12 cellular contexts compared by ENCODE assay signal in genomic region chr22:45976351-45977002, GRCh38. TPM values are rescaled to one million over a fixed set of nuclear protein-coding genes. Genes with fewer than 3 reads are reported as not detected.
DNase-seq lines count a peak whose midpoint lies in the region; ATAC-seq and TF ChIP-seq lines count a peak whose summit lies in the region.
"Had no signal": no experiment of that assay in that cellular context is flagged by ENCODE, and none has a peak within 500 bp of the region (broad histone marks: within the 10 kb centered on the region; RNA-seq: fewer than 3 reads in every experiment).

No MANE protein-coding gene starts in this region.

- H3K27me3 ChIP-seq in ascending aorta (peaks cover 36% of the 10 kb centered on the region), kidney epithelial cell (ENCODE audit: control insufficient read depth, insufficient read depth, low read length) (peaks cover 13% of the 10 kb centered on the region), thoracic aorta (replicated peaks; ENCODE audit: insufficient read depth) (peaks cover 12% of the 10 kb centered on the region)

- peaks cover 45% of the 10 kb centered on the region for H3K27me3 Mint-ChIP-seq in activated T-cell treated with anti-CD3 and anti-CD28 coated beads, Interleukin-2, amount 50 U/mL, for 24 hours

- H3K27ac ChIP-seq in ascending aorta (no peak overlapping the region), thoracic aorta (no peak overlapping the region)

- H3K9me3 ChIP-seq in ascending aorta (no peaks in the 10 kb centered on the region), thoracic aorta (no peaks in the 10 kb centered on the region)

- no peaks in the 10 kb centered on the region for H3K9me3 Mint-ChIP-seq in activated T-cell treated with anti-CD3 and anti-CD28 coated beads, Interleukin-2, amount 50 U/mL, for 24 hours
- H3K9me3 Mint-ChIP-seq: CD4-positive, alpha-beta T cell; HFFc6 had no signal

- peaks cover 10% of the 10 kb centered on the region for H3K4me1 Mint-ChIP-seq in activated T-cell treated with anti-CD3 and anti-CD28 coated beads, Interleukin-2, amount 50 U/mL, for 24 hours (ENCODE audit: low read depth)

- peak overlapping the region; percentile 33 to 46 for H3K4me3 ChIP-seq in ascending aorta
- peak overlapping the region; percentile 50 for H3K4me3 ChIP-seq in kidney epithelial cell (ENCODE audit: low read depth, low read length)
- H3K4me3 ChIP-seq in thoracic aorta, result peak overlapping the region; percentile 62

- ATAC-seq in thoracic aorta (ENCODE audit: insufficient number of reproducible peaks, low FRiP score, low read depth), result no peak
- no peak for ATAC-seq in omental fat pad (ENCODE audit: low FRiP score)
- ATAC-seq in GM19035 (IDR thresholded peaks at IDR 0.05; ENCODE audit: unreplicated experiment), result no peak

- H3K4me1 ChIP-seq in ascending aorta (peaks cover 13 to 21% of the 10 kb centered on the region in 2 donors), thoracic aorta (ENCODE audit: control insufficient read depth in 1 of 2, low read depth in 2 of 2) (peaks cover 4 to 33% of the 10 kb centered on the region in 2 donors)

- H3K27ac Mint-ChIP-seq in activated T-cell treated with anti-CD3 and anti-CD28 coated beads, Interleukin-2, amount 50 U/mL, for 24 hours, result no peak overlapping the region
- H3K27ac Mint-ChIP-seq: CD4-positive, alpha-beta T cell; HFFc6 had no signal

- peak; percentile 46 for DNase-seq in activated T-cell treated with anti-CD3 and anti-CD28 coated beads, Interleukin-2, amount 50 U/mL, for 24 hours
- no peak for DNase-seq in activated T-cell treated with anti-CD3 and anti-CD28 coated beads, Interleukin-2, amount 50 U/mL, for 48 hours
- DNase-seq in ascending aorta (ENCODE audit: low spot score in 2 of 2), result no peak
- DNase-seq in kidney epithelial cell (ENCODE audit: low read depth), result no peak
- no peak for DNase-seq in thoracic aorta (ENCODE audit: low spot score)
- no peak for DNase-seq in omental fat pad (ENCODE audit: low spot score)
- DNase-seq in GF-D8 (lab: John Stamatoyannopoulos, UW), result no peak
- DNase-seq: HFFc6, Kasumi-1, midbrain had no signal

- no peaks in the 10 kb centered on the region for H3K36me3 Mint-ChIP-seq in activated T-cell treated with anti-CD3 and anti-CD28 coated beads, Interleukin-2, amount 50 U/mL, for 24 hours (ENCODE audit: low read depth)

- TF ChIP-seq CTCF in ascending aorta (IDR thresholded peaks at IDR 0.05) (no peak), kidney epithelial cell (IDR thresholded peaks at IDR 0.05; ENCODE audit: insufficient read depth, low read length, poor library complexity, severe bottlenecking) (no peak), thoracic aorta (IDR thresholded peaks at IDR 0.05) (no peak), omental fat pad (IDR thresholded peaks at IDR 0.05) (no peak)

- H3K36me3 ChIP-seq in ascending aorta, result no peaks in the 10 kb centered on the region
- no peaks in the 10 kb centered on the region for H3K36me3 ChIP-seq in kidney epithelial cell (ENCODE audit: control insufficient read depth, insufficient read depth, low read length)
- no peaks in the 10 kb centered on the region for H3K36me3 ChIP-seq in thoracic aorta

- no peak overlapping the region for H3K4me3 Mint-ChIP-seq in activated T-cell treated with anti-CD3 and anti-CD28 coated beads, Interleukin-2, amount 50 U/mL, for 24 hours
- H3K4me3 Mint-ChIP-seq: CD4-positive, alpha-beta T cell; HFFc6 had no signal

- intact Hi-C loops in ascending aorta (cut with DNase I), result no loop called here

RNA-seq across cellular contexts. Expression of gene WNT7B, which starts 0.5 kb away (rescaled TPM):
- total RNA-seq in ascending aorta (not detected), kidney epithelial cell (15.3 and 19.2 TPM in 2 replicates), thoracic aorta (not detected), omental fat pad (under 1 TPM in 2 of 4 donors, not detected in 2; 0.28 to 0.48 TPM)
- total RNA-seq: CD4-positive, alpha-beta T cell had no signal

Comparison
In these comparisons a context has a peak if more than half of its experiments do, and no peak if none do; other contexts are left out.
1. RNA of gene WNT7B, which starts 0.5 kb away (total RNA-seq): 15.3 to 19.2 TPM in kidney epithelial cell; 0.28 to 0.48 TPM in omental fat pad, not detected in thoracic aorta and not detected in ascending aorta (single experiment); every median in the first group is over 10 times any median in the second.
2. Peak in every context shown above with its lines, with median percentiles within 50 percentile points of each other: H3K4me3 ChIP-seq.